9 cellular contexts compared by ENCODE assay signal in genomic region chrX:50081282-50081955, GRCh38.
DNase-seq lines count a peak whose midpoint lies in the region; TF ChIP-seq lines count a peak whose summit lies in the region.
"Had no signal": no experiment of that assay in that cellular context is flagged by ENCODE, and none has a peak within 500 bp of the region (broad histone marks: within the 10 kb centered on the region; RNA-seq: fewer than 3 reads in every experiment).

No MANE protein-coding gene starts in this region.

- H3K36me3 ChIP-seq in MM.1S (replicated peaks; ENCODE audit: insufficient read depth, low read length) (no peaks in the 10 kb centered on the region), mammary epithelial cell (ENCODE audit: insufficient read depth, low read length) (no peaks in the 10 kb centered on the region), suprapubic skin (no peaks in the 10 kb centered on the region)

- no peaks in the 10 kb centered on the region for H3K9me2 ChIP-seq in MM.1S (replicated peaks; ENCODE audit: insufficient read depth, low read length)

- H3K4me3 ChIP-seq in MM.1S (ENCODE audit: low read length) = no peak overlapping the region
- H3K4me3 ChIP-seq in mammary epithelial cell (replicated peaks in 1 of 3; ENCODE audit: insufficient read depth in 1 of 3, low read depth in 2 of 3, low read length in 3 of 3) = no peak overlapping the region
- no peak overlapping the region for H3K4me3 ChIP-seq in suprapubic skin

- no TSS peak for BruUV-seq in mammary epithelial cell (replicated peaks; lab: Mats Ljungman, UMichigan)

- TF ChIP-seq POLR2A in suprapubic skin (IDR thresholded peaks at IDR 0.05) = no peak

- no peak overlapping the region for H3K9ac ChIP-seq in MM.1S (ENCODE audit: low read length)
- no peak overlapping the region for H3K9ac ChIP-seq in mammary epithelial cell (ENCODE audit: insufficient read depth, low read length)

- H3K27me3 ChIP-seq in MM.1S (replicated peaks; ENCODE audit: insufficient read depth, low read length) = no peaks in the 10 kb centered on the region
- peaks cover 2% of the 10 kb centered on the region for H3K27me3 ChIP-seq in mammary epithelial cell (ENCODE audit: insufficient read depth, low read length)
- no peaks in the 10 kb centered on the region for H3K27me3 ChIP-seq in suprapubic skin

- dilution Hi-C loops in mammary epithelial cell (cut with HindIII; ENCODE audit: low sequenced_read_pairs) = no loop called here

- no peaks in the 10 kb centered on the region for H3F3A ChIP-seq in MM.1S (ENCODE audit: insufficient read depth, low read length)

- TF ChIP-seq CTCF in MM.1S (IDR thresholded peaks at IDR 0.05; ENCODE audit: low read length) (peak; percentile 39), mammary epithelial cell (conservative IDR thresholded peaks at IDR 0.05 in 1 of 2, IDR thresholded peaks at IDR 0.05 in 1 of 2; ENCODE audit: extremely low read depth in 1 of 2, insufficient read depth in 1 of 2, low read depth in 1 of 2, low read length in 2 of 2) (peak; percentile 24 to 46), suprapubic skin (IDR thresholded peaks at IDR 0.05) (no peak)

- DNase-seq in NCI-H2196 (lab: John Stamatoyannopoulos, UW; ENCODE audit: unreplicated experiment) (peak; percentile 15), NCI-H2196 treated with DMSO at 0.1 percent for 48 hours (lab: John Stamatoyannopoulos, UW; ENCODE audit: unreplicated experiment) (no peak), MM.1S (no peak), mammary epithelial cell (no peak), midbrain (lab: John Stamatoyannopoulos, UW) (peak; percentile 19), GOT3 (lab: John Stamatoyannopoulos, UW) (no peak), islet precursor cell (no peak), suprapubic skin (ENCODE audit: low spot score in 2 of 2) (no peak)
- DNase-seq: activated B cell treated with CpG ODN at 0.5 μM for 24 hours had no signal

- in situ Hi-C loops in mammary epithelial cell (cut with MboI; ENCODE audit: low sequenced_read_pairs in 2 of 2) = no loop called here

- H3K9me3 ChIP-seq in MM.1S (replicated peaks; ENCODE audit: insufficient read depth, low read length) = no peaks in the 10 kb centered on the region
- H3K9me3 ChIP-seq in mammary epithelial cell (replicated peaks; ENCODE audit: insufficient read depth, low read length) = no peaks in the 10 kb centered on the region
- H3K9me3 ChIP-seq in suprapubic skin = no peaks in the 10 kb centered on the region

- H3K27ac ChIP-seq in MM.1S (ENCODE audit: low read length) = no peak overlapping the region
- no peak overlapping the region for H3K27ac ChIP-seq in mammary epithelial cell (ENCODE audit: insufficient read depth, low read depth, low read length)
- no peak overlapping the region for H3K27ac ChIP-seq in suprapubic skin

- CTCF ChIA-PET in mammary epithelial cell (lab: Charles Lee; ENCODE audit: low non-redundant PET) = no interaction called here

- intact Hi-C loops in mammary epithelial cell (cut with micrococcal nuclease) = loop anchor here (1.0 to 2.0 kb wide), 2 partner anchors 159 to 166 kb away; partner anchors contain the start of gene CLCN5

- 64% methylated on average over 3 of the region's 3 CpGs for WGBS in mammary epithelial cell (ENCODE audit: low coverage, missing lambda C conversion rate)
- WGBS in suprapubic skin = 37% methylated on average over 3 of the region's 3 CpGs

- H3K4me2 ChIP-seq in MM.1S (ENCODE audit: low read depth, low read length) (no peak overlapping the region), mammary epithelial cell (ENCODE audit: insufficient read depth, low read depth, low read length) (no peak overlapping the region)

- H2AFZ ChIP-seq in MM.1S (ENCODE audit: low read length) = no peak overlapping the region
- H2AFZ ChIP-seq in mammary epithelial cell (ENCODE audit: low read depth, low read length) = no peak overlapping the region

- H3K79me2 ChIP-seq in MM.1S (ENCODE audit: low read length) (no peaks in the 10 kb centered on the region), mammary epithelial cell (ENCODE audit: insufficient read depth, low read length) (no peaks in the 10 kb centered on the region)

- H3K4me1 ChIP-seq in MM.1S (ENCODE audit: low read length) = peaks cover 16% of the 10 kb centered on the region
- no peaks in the 10 kb centered on the region for H3K4me1 ChIP-seq in mammary epithelial cell (ENCODE audit: insufficient read depth, low read length)
- no peaks in the 10 kb centered on the region for H3K4me1 ChIP-seq in suprapubic skin

- no peak for TF ChIP-seq EP300 in suprapubic skin (IDR thresholded peaks at IDR 0.05)

- H4K20me1 ChIP-seq in MM.1S (ENCODE audit: insufficient read depth, low read length) (no peaks in the 10 kb centered on the region), mammary epithelial cell (ENCODE audit: insufficient read depth, low read length) (no peaks in the 10 kb centered on the region)

Comparison
In these comparisons a context has a peak if more than half of its experiments do, and no peak if none do; other contexts are left out.
1. DNase-seq: peak in NCI-H2196 (single experiment) and midbrain (single experiment); none in NCI-H2196 treated with DMSO at 0.1 percent for 48 hours (single experiment), MM.1S (single experiment), mammary epithelial cell (single experiment), GOT3 (single experiment), islet precursor cell (single experiment) and suprapubic skin (0 of 2).
2. CTCF ChIP-seq: peak in MM.1S (single experiment) and mammary epithelial cell (2 of 2); none in suprapubic skin (0 of 2).